In the genomic region with DNA sequence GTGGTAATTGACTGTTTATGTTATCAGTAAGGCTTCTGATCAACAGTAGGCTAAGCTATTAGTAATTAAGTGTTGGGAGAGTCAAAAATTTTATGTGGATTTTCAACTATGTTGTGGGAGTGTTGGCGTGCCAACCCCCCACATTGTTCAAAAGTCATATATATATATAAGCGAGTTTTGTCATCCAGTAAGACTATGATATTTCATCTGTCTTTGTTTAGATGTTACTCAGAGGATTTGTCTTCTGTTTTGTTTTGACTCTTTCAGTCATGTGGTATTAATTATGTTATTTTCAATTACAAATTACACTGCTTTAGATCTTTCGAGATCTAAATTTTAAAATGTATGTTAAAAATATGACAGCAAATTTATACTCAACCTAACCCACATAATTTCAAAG, we compare ENCODE assay signal across 16 cellular contexts.
A peak's percentile ranks its signal among the peaks of the same experiment; 100 is the strongest.
DNase-seq lines count a peak whose midpoint lies in the region; ATAC-seq, FAIRE-seq and TF ChIP-seq lines count a peak whose summit lies in the region.
"Had no signal": no experiment of that assay in that cellular context is flagged by ENCODE, and none has a peak within 500 bp of the region (broad histone marks: within the 10 kb centered on the region; RNA-seq: fewer than 3 reads in every experiment).

No MANE protein-coding gene starts in this region.

- peak; percentile 77 for FAIRE-seq in endometrium (lab: Jason Lieb, UNC)
- FAIRE-seq: A549, GM12891, HepG2, HTR-8/SVneo had no signal

- DNase-seq in GM03348 (ENCODE audit: low spot score) (peak; percentile 14), foreskin fibroblast (peak; percentile 24 to 54), posterior cingulate gyrus (no peak), NCI-H82 (lab: John Stamatoyannopoulos, UW) (no peak)
- DNase-seq: AML-193, DMS53, GOT3, H9 had no signal

- TF ChIP-seq CTCF in foreskin fibroblast (IDR thresholded peaks at IDR 0.05; ENCODE audit: low read depth, low read length): no peak

- ATAC-seq in HG03039 (IDR thresholded peaks at IDR 0.05; ENCODE audit: unreplicated experiment): no peak
- ATAC-seq in HG03457 (IDR thresholded peaks at IDR 0.05; ENCODE audit: unreplicated experiment): no peak
- ATAC-seq: A549, HepG2 had no signal

- intact Hi-C loops in posterior cingulate gyrus (cut with DNase I): no loop called here

- no peak overlapping the region for H3K4me3 ChIP-seq in foreskin fibroblast (ENCODE audit: low read depth in 1 of 2, low read length in 2 of 2)
- H3K4me3 ChIP-seq: A549, BLaER1 had no signal

Comparison
In these comparisons a context has a peak if more than half of its experiments do, and no peak if none do; other contexts are left out.
1. DNase-seq: peak in GM03348 (single experiment) and foreskin fibroblast (2 of 2); none in posterior cingulate gyrus (0 of 10) and NCI-H82 (single experiment).